8 cellular contexts compared by ENCODE assay signal in the genomic region with DNA sequence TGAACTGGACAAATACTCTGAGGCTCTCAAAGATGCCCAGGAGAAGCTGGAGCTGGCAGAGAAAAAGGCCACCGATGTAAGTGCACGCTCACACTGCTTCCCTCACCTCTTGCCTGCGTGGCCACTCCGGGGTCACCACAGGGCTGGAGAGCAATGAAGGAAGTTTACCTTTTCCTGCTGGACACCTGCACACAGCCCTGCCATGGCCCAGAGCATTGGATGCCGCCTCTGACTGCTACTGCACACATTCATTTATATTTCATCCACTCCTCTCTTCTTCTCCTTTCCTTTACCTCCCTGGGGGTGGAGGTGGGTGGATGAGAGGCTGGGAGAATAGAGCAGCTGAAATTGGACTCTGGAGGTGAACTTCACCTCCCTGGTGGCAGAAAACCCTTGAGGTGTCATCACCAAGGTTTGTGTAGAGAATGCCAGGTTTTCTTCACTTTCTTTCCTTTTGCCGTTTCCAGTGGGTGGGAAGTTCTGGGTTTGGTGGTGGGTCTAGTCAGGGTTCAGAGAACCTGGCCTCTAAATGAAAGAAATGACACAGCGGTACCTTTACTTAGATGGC. TPM values are rescaled to one million over a fixed set of nuclear protein-coding genes. Genes with fewer than 3 reads are reported as not detected.
DNase-seq lines count a peak whose midpoint lies in the region; ATAC-seq and TF ChIP-seq lines count a peak whose summit lies in the region.

No MANE protein-coding gene starts in this region.

- H3K9me3 ChIP-seq in heart left ventricle: no peaks in the 10 kb centered on the region
- no peaks in the 10 kb centered on the region for H3K9me3 ChIP-seq in effector memory CD4-positive, alpha-beta T cell (ENCODE audit: control insufficient read depth, low read length)
- H3K9me3 ChIP-seq in mucosa of stomach (ENCODE audit: control insufficient read depth, low read length): no peaks in the 10 kb centered on the region
- H3K9me3 ChIP-seq in uterus: no peaks in the 10 kb centered on the region

- H3K36me3 ChIP-seq in heart left ventricle: peaks cover 0 to 38% (median 19%) of the 10 kb centered on the region in 9 donors
- H3K36me3 ChIP-seq in effector memory CD4-positive, alpha-beta T cell (ENCODE audit: control insufficient read depth, insufficient read depth, low read length): no peaks in the 10 kb centered on the region
- no peaks in the 10 kb centered on the region for H3K36me3 ChIP-seq in mucosa of stomach (ENCODE audit: control insufficient read depth, insufficient read depth, low read length)
- no peaks in the 10 kb centered on the region for H3K36me3 ChIP-seq in uterus

- H3K4me3 ChIP-seq in heart left ventricle (peak overlapping the region; percentile 54 to 95 (median 85)), mucosa of stomach (ENCODE audit: low read length) (peak overlapping the region; percentile 6), uterus (peak overlapping the region; percentile 77 to 89)
- H3K4me3 ChIP-seq in effector memory CD4-positive, alpha-beta T cell (ENCODE audit: insufficient read depth, low read depth, low read length, poor library complexity, severe bottlenecking): peak overlapping the region; percentile 41

- H3K4me1 ChIP-seq in heart left ventricle (peaks cover 0 to 56% (median 17%) of the 10 kb centered on the region in 12 donors), mucosa of stomach (ENCODE audit: control insufficient read depth, insufficient read depth, low read length) (peaks cover 23% of the 10 kb centered on the region), uterus (no peaks in the 10 kb centered on the region)
- H3K4me1 ChIP-seq in effector memory CD4-positive, alpha-beta T cell (ENCODE audit: control insufficient read depth, insufficient read depth, low read length, poor library complexity, severe bottlenecking): peaks cover 25% of the 10 kb centered on the region

- intact Hi-C loops in heart left ventricle (cut with DNase I): loop anchor here in 9 of 10 donors (1.0 to 10.0 kb wide), 9 partner anchors 42 to 262 kb away; no protein-coding TSS in a partner anchor
- intact Hi-C loops in left ventricle myocardium superior (cut with micrococcal nuclease): loop anchor here (10.0 kb wide), 1 partner anchor 199 kb away; no protein-coding TSS in a partner anchor
- intact Hi-C loops in uterus (cut with DNase I; ENCODE audit: low total_unique reads): no loop called here

- TF ChIP-seq CTCF in heart left ventricle (IDR thresholded peaks at IDR 0.05): no peak
- TF ChIP-seq CTCF in uterus (IDR thresholded peaks at IDR 0.05): no peak

- WGBS in heart left ventricle, 4 donors: 28 to 40% (median 36%) methylated on average over 7 of the region's 7 CpGs

- no peak for DNase-seq in heart left ventricle
- DNase-seq in left ventricle myocardium superior: no peak
- no peak for DNase-seq in effector memory CD4-positive, alpha-beta T cell
- no peak for DNase-seq in uterus
- DNase-seq in germinal center (ENCODE audit: low spot score): no peak
- no peak for DNase-seq in activated naive CD4-positive, alpha-beta T cell (lab: John Stamatoyannopoulos, UW)
- no peak for DNase-seq in activated T-cell treated with anti-CD3 and anti-CD28 coated beads, Interleukin-2, amount 50 U/mL, for 1 hour

- H3K27me3 ChIP-seq in heart left ventricle: peaks cover 0 to 70% (median 0%) of the 10 kb centered on the region in 9 donors
- peaks cover 45% of the 10 kb centered on the region for H3K27me3 ChIP-seq in effector memory CD4-positive, alpha-beta T cell (replicated peaks; ENCODE audit: control insufficient read depth, insufficient read depth, low read length, poor library complexity, severe bottlenecking)
- H3K27me3 ChIP-seq in mucosa of stomach (ENCODE audit: control insufficient read depth, insufficient read depth, low read length): peaks cover 44% of the 10 kb centered on the region
- no peaks in the 10 kb centered on the region for H3K27me3 ChIP-seq in uterus

- H3K9ac ChIP-seq in mucosa of stomach (ENCODE audit: low read length): peak overlapping the region; percentile 57

- ATAC-seq in heart left ventricle: no peak
- no peak for ATAC-seq in left ventricle myocardium superior

- TF ChIP-seq POLR2A in heart left ventricle (IDR thresholded peaks at IDR 0.05): no peak
- no peak for TF ChIP-seq POLR2A in uterus (IDR thresholded peaks at IDR 0.05)

- H3K27ac ChIP-seq in heart left ventricle: peak overlapping the region; percentile 88 to 99 (median 96)
- H3K27ac ChIP-seq in effector memory CD4-positive, alpha-beta T cell (ENCODE audit: insufficient read depth, low read length, poor library complexity, severe bottlenecking): no peak overlapping the region
- H3K27ac ChIP-seq in uterus: peak overlapping the region; percentile 97 to 98

RNA-seq across cellular contexts. Expression of a gene that starts 1.6 kb away (rescaled TPM):
- over 10,000 TPM in 7 of 9 donors, 1,000 to 10,000 TPM in 2; 9,722 to 18,689 (median 13,330) TPM for total RNA-seq in heart left ventricle
- polyA plus RNA-seq in heart left ventricle: over 10,000 TPM; 13,651 to 16,217 TPM
- 14,056 TPM for total RNA-seq in left ventricle myocardium superior
- 1,000 to 10,000 TPM in 2 of 4 donors, 100 to 1,000 TPM in 2; 622 to 1,998 (median 1,003) TPM for total RNA-seq in uterus

Comparison
In these comparisons a context has a peak if more than half of its experiments do, and no peak if none do; other contexts are left out.
1. H3K4me3 ChIP-seq: peak in every context shown above with its lines; median percentile 85 in heart left ventricle; 83 in uterus; 41 in effector memory CD4-positive, alpha-beta T cell; 6 in mucosa of stomach.